ENCODE assay signal across 1 cellular context in genomic region chr9:95620296-95620695, GRCh38.
TF ChIP-seq lines count a peak whose summit lies in the region.

No MANE protein-coding gene starts in this region.

TF ChIP-seq in GM23338, 12 proteins besides CTCF, POLR2A, EP300 and RAD21:
- TF ChIP-seq ZNF462 (CRISPR knock-in tag; IDR thresholded peaks at IDR 0.05) (no peak), JUNB (IDR thresholded peaks at IDR 0.05; ENCODE audit: unreplicated experiment) (no peak)
TF ChIP-seq in GM23338: peak in this region for 0.
